ENCODE assay signal across 8 cellular contexts in the genomic region with DNA sequence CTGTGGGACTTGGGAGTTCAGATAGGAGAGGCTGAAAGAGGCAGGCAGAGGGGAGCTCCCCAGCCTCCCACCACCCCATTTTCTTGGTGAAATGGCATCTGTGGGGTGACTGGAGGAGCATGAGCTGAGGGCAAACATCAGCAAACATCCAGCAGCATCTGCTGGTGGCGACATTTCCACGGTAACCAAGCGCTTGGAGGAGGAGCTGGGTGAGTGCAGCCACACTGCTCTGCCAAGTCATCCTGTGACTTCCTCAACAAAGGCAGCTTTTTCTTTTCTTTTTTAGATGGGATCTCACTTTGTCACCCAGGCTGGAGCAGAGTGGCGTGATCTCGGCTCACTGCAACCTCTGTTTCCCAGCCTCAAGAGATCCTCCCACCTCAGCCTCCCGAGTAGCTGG. TPM values are rescaled to one million over a fixed set of nuclear protein-coding genes. Genes with fewer than 3 reads are reported as not detected.
DNase-seq lines count a peak whose midpoint lies in the region; ATAC-seq and TF ChIP-seq lines count a peak whose summit lies in the region.

No MANE protein-coding gene starts in this region.

- H3K9me3 ChIP-seq in osteoblast (ENCODE audit: low read depth, low read length) = no peaks in the 10 kb centered on the region

- peaks cover 38% of the 10 kb centered on the region for H3K36me3 ChIP-seq in osteoblast (ENCODE audit: insufficient read depth, low read length)

- H3K4me3 Mint-ChIP-seq in dendritic cell treated with granulocyte-macrophage colony-stimulating factor and Interleukin-4, amounts not matched to agents 40 ng/mL and 50 ng/mL, for 4 days = peak overlapping the region; percentile 51

- H4K20me1 ChIP-seq in osteoblast (ENCODE audit: insufficient read depth, low read length) = peaks cover 92% of the 10 kb centered on the region

- no peaks in the 10 kb centered on the region for H3K27me3 Mint-ChIP-seq in dendritic cell treated with granulocyte-macrophage colony-stimulating factor and Interleukin-4, amounts not matched to agents 40 ng/mL and 50 ng/mL, for 4 days

- intact Hi-C loops in dendritic cell treated with granulocyte-macrophage colony-stimulating factor and Interleukin-4, amounts not matched to agents 40 ng/mL and 50 ng/mL, for 4 days (cut with micrococcal nuclease) = loop anchor here (10.0 kb wide), 2 partner anchors 48 to 188 kb away; a partner anchor contains a TSS

- TF ChIP-seq CTCF in osteoblast (IDR thresholded peaks at IDR 0.05; ENCODE audit: extremely low read depth, low read depth, low read length) = no peak

- peaks cover 66% of the 10 kb centered on the region for H3K4me1 Mint-ChIP-seq in dendritic cell treated with granulocyte-macrophage colony-stimulating factor and Interleukin-4, amounts not matched to agents 40 ng/mL and 50 ng/mL, for 4 days (ENCODE audit: low read depth)

- H3K79me2 ChIP-seq in osteoblast (ENCODE audit: insufficient read depth, low read length) = peaks cover 100% of the 10 kb centered on the region

- DNase-seq in SKM-1 treated with dmso at 0.1 percent for 144 hours (lab: John Stamatoyannopoulos, UW; ENCODE audit: unreplicated experiment) = peak; percentile 28
- no peak for DNase-seq in SKM-1 (lab: John Stamatoyannopoulos, UW; ENCODE audit: unreplicated experiment)
- DNase-seq in RKO (ENCODE audit: low spot score) = peak; percentile 45
- DNase-seq in osteoblast (ENCODE audit: insufficient read length, low spot score, missing footprints) = no peak
- DNase-seq in OCI-M2 (lab: John Stamatoyannopoulos, UW; ENCODE audit: unreplicated experiment) = no peak
- no peak for DNase-seq in NCI-H1048 (lab: John Stamatoyannopoulos, UW)

- peak overlapping the region; percentile 70 for H3K27ac Mint-ChIP-seq in dendritic cell treated with granulocyte-macrophage colony-stimulating factor and Interleukin-4, amounts not matched to agents 40 ng/mL and 50 ng/mL, for 4 days

- H3K4me3 ChIP-seq in osteoblast (ENCODE audit: insufficient read depth, low read length) = no peak overlapping the region

- peak overlapping the region; percentile 28 for H3K27ac ChIP-seq in osteoblast (ENCODE audit: low read depth, low read length)

- no peak for ATAC-seq in HG02678 (IDR thresholded peaks at IDR 0.05; ENCODE audit: unreplicated experiment)

- no peaks in the 10 kb centered on the region for H3K9me3 Mint-ChIP-seq in dendritic cell treated with granulocyte-macrophage colony-stimulating factor and Interleukin-4, amounts not matched to agents 40 ng/mL and 50 ng/mL, for 4 days

- no peak overlapping the region for H2AFZ ChIP-seq in osteoblast (ENCODE audit: low read length)

- H3K27me3 ChIP-seq in osteoblast (ENCODE audit: insufficient read depth, low read length) = no peaks in the 10 kb centered on the region

- peaks cover 59% of the 10 kb centered on the region for H3K36me3 Mint-ChIP-seq in dendritic cell treated with granulocyte-macrophage colony-stimulating factor and Interleukin-4, amounts not matched to agents 40 ng/mL and 50 ng/mL, for 4 days (ENCODE audit: low read depth)

- peaks cover 18% of the 10 kb centered on the region for H3K4me1 ChIP-seq in osteoblast (ENCODE audit: insufficient read depth, low read length)

- no peak overlapping the region for H3K4me2 ChIP-seq in osteoblast (ENCODE audit: insufficient read depth, low read length)

RNA-seq across cellular contexts. Expression of a gene that starts 5.6 kb away (rescaled TPM):
- total RNA-seq in osteoblast = 53.6 and 54.6 TPM in 2 replicates

RNA-seq across cellular contexts. Expression of a gene that starts 18.3 kb away (rescaled TPM):
- total RNA-seq in osteoblast = 9.4 and 11.2 TPM in 2 replicates

RNA-seq across cellular contexts. Expression of a gene that starts 31.3 kb away (rescaled TPM):
- total RNA-seq in osteoblast = 31.8 and 35.8 TPM in 2 replicates

RNA-seq across cellular contexts. Expression of a gene that starts 51.5 kb away (rescaled TPM):
- total RNA-seq in osteoblast = 28.9 and 29.0 TPM in 2 replicates

Comparison
In these comparisons a context has a peak if more than half of its experiments do, and no peak if none do; other contexts are left out.
1. DNase-seq: peak in SKM-1 treated with dmso at 0.1 percent for 144 hours (single experiment) and RKO (single experiment); none in SKM-1 (single experiment), osteoblast (single experiment), OCI-M2 (single experiment) and NCI-H1048 (single experiment).